12 cellular contexts compared by ENCODE assay signal in the genomic region with DNA sequence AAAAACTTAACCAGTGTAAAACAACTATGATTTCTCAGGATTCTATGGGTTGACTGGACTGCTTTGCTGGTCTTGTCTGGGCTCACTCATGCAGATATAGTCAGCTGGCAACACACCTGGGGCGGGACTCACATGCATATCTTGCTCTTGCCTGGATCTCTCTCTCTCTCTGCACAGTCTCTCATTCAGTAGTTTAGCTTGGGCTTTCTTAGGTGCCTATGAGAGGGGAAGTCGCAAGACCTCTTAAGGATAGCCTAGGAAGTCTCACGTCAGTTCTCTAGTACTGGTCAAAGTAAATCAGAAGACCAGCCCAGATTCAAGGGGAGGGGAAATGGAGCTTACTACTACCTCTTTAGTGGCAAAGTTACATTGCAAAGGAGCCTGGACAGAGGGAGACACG. TPM values are rescaled to one million over a fixed set of nuclear protein-coding genes. Genes with fewer than 3 reads are reported as not detected.
DNase-seq lines count a peak whose midpoint lies in the region; TF ChIP-seq lines count a peak whose summit lies in the region.
"Had no signal": no experiment of that assay in that cellular context is flagged by ENCODE, and none has a peak within 500 bp of the region (broad histone marks: within the 10 kb centered on the region; RNA-seq: fewer than 3 reads in every experiment).

No MANE protein-coding gene starts in this region.

- no peak for TF ChIP-seq CTCF in neural crest cell (conservative IDR thresholded peaks at IDR 0.05)

- peak overlapping the region; percentile 31 for H3K4me3 Mint-ChIP-seq in T-helper 1 cell treated with Interleukin-12 subunit alpha and Interleukin-12 subunit beta and Interleukin-4 antibody, amounts not matched to agents 30 μg/mL and 1 μg/mL, for 36 hours
- H3K4me3 Mint-ChIP-seq in neural crest cell, result peak overlapping the region; percentile 76

- H3K27ac Mint-ChIP-seq in T-helper 1 cell treated with Interleukin-12 subunit alpha and Interleukin-12 subunit beta and Interleukin-4 antibody, amounts not matched to agents 30 μg/mL and 1 μg/mL, for 36 hours, result no peak overlapping the region
- H3K27ac Mint-ChIP-seq in neural crest cell (ENCODE audit: unreplicated experiment), result no peak overlapping the region

- no peak overlapping the region for H3K9ac ChIP-seq in endocrine pancreas (ENCODE audit: control insufficient read depth, insufficient read depth, low read length)

- peak overlapping the region; percentile 96 for H3K4me3 ChIP-seq in endocrine pancreas (ENCODE audit: control insufficient read depth, insufficient read depth, low read length)

- no peaks in the 10 kb centered on the region for H3K9me3 ChIP-seq in endocrine pancreas (ENCODE audit: control insufficient read depth, low read length)
- H3K9me3 ChIP-seq: ascending aorta, vagina had no signal

- H3K27me3 ChIP-seq in endocrine pancreas (ENCODE audit: control insufficient read depth, insufficient read depth, low read length), result no peaks in the 10 kb centered on the region
- H3K27me3 ChIP-seq: ascending aorta, vagina had no signal

- no peaks in the 10 kb centered on the region for H3K36me3 Mint-ChIP-seq in T-helper 1 cell treated with Interleukin-12 subunit alpha and Interleukin-12 subunit beta and Interleukin-4 antibody, amounts not matched to agents 30 μg/mL and 1 μg/mL, for 36 hours (ENCODE audit: low read depth)
- no peaks in the 10 kb centered on the region for H3K36me3 Mint-ChIP-seq in neural crest cell (ENCODE audit: low read depth)

- DNase-seq in T-helper 1 cell (no peak), OCI-M1 (lab: John Stamatoyannopoulos, UW) (peak; percentile 71), neural crest cell (ENCODE audit: low read depth, low spot score) (no peak), NCI-H226 (no peak), hypothalamus (lab: John Stamatoyannopoulos, UW) (no peak), GDM1 (lab: John Stamatoyannopoulos, UW) (no peak)
- DNase-seq: activated CD4-positive, alpha-beta T cell treated with anti-CD3 and anti-CD28 coated beads, Interleukin-2, amount 10 ng/mL, durations not matched to agents 7 days and 5 days; RPMI8226 had no signal

- no peaks in the 10 kb centered on the region for H3K36me3 ChIP-seq in endocrine pancreas (ENCODE audit: control insufficient read depth, insufficient read depth, low read length)
- H3K36me3 ChIP-seq: vagina had no signal

- no peaks in the 10 kb centered on the region for H3K9me3 Mint-ChIP-seq in T-helper 1 cell treated with Interleukin-12 subunit alpha and Interleukin-12 subunit beta and Interleukin-4 antibody, amounts not matched to agents 30 μg/mL and 1 μg/mL, for 36 hours
- H3K9me3 Mint-ChIP-seq in neural crest cell, result no peaks in the 10 kb centered on the region
- H3K9me3 Mint-ChIP-seq: activated CD4-positive, alpha-beta T cell treated with anti-CD3 and anti-CD28 coated beads, Interleukin-2, amount 10 ng/mL, durations not matched to agents 7 days and 5 days had no signal

- H3K27me3 Mint-ChIP-seq in T-helper 1 cell treated with Interleukin-12 subunit alpha and Interleukin-12 subunit beta and Interleukin-4 antibody, amounts not matched to agents 30 μg/mL and 1 μg/mL, for 36 hours (ENCODE audit: low read depth), result no peaks in the 10 kb centered on the region
- H3K27me3 Mint-ChIP-seq in neural crest cell (ENCODE audit: low read depth), result no peaks in the 10 kb centered on the region
- H3K27me3 Mint-ChIP-seq: activated CD4-positive, alpha-beta T cell treated with anti-CD3 and anti-CD28 coated beads, Interleukin-2, amount 10 ng/mL, durations not matched to agents 7 days and 5 days had no signal

- peaks cover 21% of the 10 kb centered on the region for H3K4me1 Mint-ChIP-seq in T-helper 1 cell treated with Interleukin-12 subunit alpha and Interleukin-12 subunit beta and Interleukin-4 antibody, amounts not matched to agents 30 μg/mL and 1 μg/mL, for 36 hours (ENCODE audit: low read depth)
- H3K4me1 Mint-ChIP-seq in neural crest cell, result peaks cover 24% of the 10 kb centered on the region

- peaks cover 23% of the 10 kb centered on the region for H3K4me1 ChIP-seq in endocrine pancreas (ENCODE audit: control insufficient read depth, insufficient read depth, low read length)

RNA-seq across cellular contexts. Expression of gene COPS4, which starts 2.0 kb away (rescaled TPM):
- total RNA-seq in neural crest cell, result 44.5 and 50.1 TPM in 2 replicates

RNA-seq across cellular contexts. Expression of gene LIN54, which starts 26.4 kb away (rescaled TPM):
- total RNA-seq in neural crest cell, result 20.8 and 23.0 TPM in 2 replicates
